ENCODE assay signal across 16 cellular contexts in genomic region chr1:78359666-78360065, GRCh38.
DNase-seq lines count a peak whose midpoint lies in the region; ATAC-seq and TF ChIP-seq lines count a peak whose summit lies in the region.
"Had no signal": no experiment of that assay in that cellular context is flagged by ENCODE, and none has a peak within 500 bp of the region (broad histone marks: within the 10 kb centered on the region; RNA-seq: fewer than 3 reads in every experiment).

No MANE protein-coding gene starts in this region.

- H3K27me3 ChIP-seq in KMS-11 (ENCODE audit: insufficient read depth, low read depth), result no peaks in the 10 kb centered on the region
- no peaks in the 10 kb centered on the region for H3K27me3 ChIP-seq in PC-9 (ENCODE audit: insufficient read depth, low read depth)
- H3K27me3 ChIP-seq: BLaER1 treated with 17β-estradiol and CSF1 and Interleukin-3, amounts not matched to agents 10 nM and 100 nM had no signal

- no peak overlapping the region for H3K4me3 ChIP-seq in KMS-11 (IDR thresholded peaks at IDR 0.05; ENCODE audit: insufficient read depth, low read depth, low read length)
- peak overlapping the region; percentile 10 for H3K4me3 ChIP-seq in PC-9
- no peak overlapping the region for H3K4me3 ChIP-seq in fibroblast of villous mesenchyme (ENCODE audit: low read depth, low read length)
- H3K4me3 ChIP-seq: BLaER1 treated with 17β-estradiol and CSF1 and Interleukin-3, amounts not matched to agents 10 nM and 100 nM had no signal

- intact Hi-C loops in PC-9 (cut with micrococcal nuclease; ENCODE audit: unreplicated experiment), result no loop called here

- no peaks in the 10 kb centered on the region for H3K36me3 Mint-ChIP-seq in activated CD8-positive, alpha-beta memory T cell treated with anti-CD3 and anti-CD28 coated beads, Interleukin-2, amount 10 ng/mL, durations not matched to agents 7 days and 5 days
- H3K36me3 Mint-ChIP-seq: CD8-positive, alpha-beta T cell had no signal

- H3K27ac Mint-ChIP-seq in activated CD8-positive, alpha-beta memory T cell treated with anti-CD3 and anti-CD28 coated beads, Interleukin-2, amount 10 ng/mL, durations not matched to agents 7 days and 5 days, result no peak overlapping the region
- H3K27ac Mint-ChIP-seq: B cell; CD8-positive, alpha-beta T cell; H9 had no signal

- no peaks in the 10 kb centered on the region for H3K9me3 Mint-ChIP-seq in activated CD8-positive, alpha-beta memory T cell treated with anti-CD3 and anti-CD28 coated beads, Interleukin-2, amount 10 ng/mL, durations not matched to agents 7 days and 5 days (ENCODE audit: low read depth)
- H3K9me3 Mint-ChIP-seq: CD8-positive, alpha-beta T cell; H9 had no signal

- H3K79me2 ChIP-seq in KMS-11 (ENCODE audit: insufficient read depth, low read depth) (no peaks in the 10 kb centered on the region), PC-9 (ENCODE audit: low read depth) (no peaks in the 10 kb centered on the region)

- H3K9me3 ChIP-seq in PC-9 (ENCODE audit: insufficient read depth, low read depth), result no peaks in the 10 kb centered on the region
- H3K9me3 ChIP-seq: BLaER1 treated with 17β-estradiol and CSF1 and Interleukin-3, amounts not matched to agents 10 nM and 100 nM had no signal

- H3K4me1 Mint-ChIP-seq in activated CD8-positive, alpha-beta memory T cell treated with anti-CD3 and anti-CD28 coated beads, Interleukin-2, amount 10 ng/mL, durations not matched to agents 7 days and 5 days, result no peaks in the 10 kb centered on the region
- H3K4me1 Mint-ChIP-seq: B cell, H9 had no signal

- peak overlapping the region; percentile 62 for H3K4me2 ChIP-seq in KMS-11
- peak overlapping the region; percentile 67 for H3K4me2 ChIP-seq in PC-9
- H3K4me2 ChIP-seq: BLaER1 treated with 17β-estradiol and CSF1 and Interleukin-3, amounts not matched to agents 10 nM and 100 nM had no signal

- TF ChIP-seq CTCF in 22Rv1 (IDR thresholded peaks at IDR 0.05) (no peak), KMS-11 (conservative IDR thresholded peaks at IDR 0.05; ENCODE audit: low read depth, low read length) (no peak), PC-9 (conservative IDR thresholded peaks at IDR 0.05) (no peak), fibroblast of villous mesenchyme (IDR thresholded peaks at IDR 0.05; ENCODE audit: insufficient read depth, low read depth, low read length) (no peak)

- DNase-seq in PC-9 (peak in 1 of 2 experiments; percentile 58), fibroblast of villous mesenchyme (ENCODE audit: low read depth) (peak; percentile 19), NCI-H446 (lab: John Stamatoyannopoulos, UW) (no peak)
- no peak for DNase-seq in activated CD8-positive, alpha-beta memory T cell treated with anti-CD3 and anti-CD28 coated beads, Interleukin-2, amount 10 ng/mL, durations not matched to agents 7 days and 5 days
- DNase-seq: CD8-positive, alpha-beta T cell; DMS 273 treated with DMSO at 0.1 percent for 48 hours; DMS53; DND-41; EL; H9 had no signal

- H3K36me3 ChIP-seq in KMS-11 (ENCODE audit: insufficient read depth), result no peaks in the 10 kb centered on the region
- H3K36me3 ChIP-seq in PC-9 (ENCODE audit: low read depth), result no peaks in the 10 kb centered on the region
- H3K36me3 ChIP-seq: BLaER1 treated with 17β-estradiol and CSF1 and Interleukin-3, amounts not matched to agents 10 nM and 100 nM had no signal

- H3K27me3 Mint-ChIP-seq in activated CD8-positive, alpha-beta memory T cell treated with anti-CD3 and anti-CD28 coated beads, Interleukin-2, amount 10 ng/mL, durations not matched to agents 7 days and 5 days, result no peaks in the 10 kb centered on the region

- no peaks in the 10 kb centered on the region for H3K9me2 ChIP-seq in PC-9 (ENCODE audit: insufficient read depth)

- no peak for ATAC-seq in activated CD8-positive, alpha-beta memory T cell treated with anti-CD3 and anti-CD28 coated beads, Interleukin-2, amount 10 ng/mL, durations not matched to agents 7 days and 5 days
- ATAC-seq in HG03439 (IDR thresholded peaks at IDR 0.05; ENCODE audit: unreplicated experiment), result no peak
- ATAC-seq: CD8-positive, alpha-beta T cell had no signal

- no TSS peak for BruUV-seq in PC-9 (replicated peaks; lab: Mats Ljungman, UMichigan)

- no peaks in the 10 kb centered on the region for H4K20me1 ChIP-seq in KMS-11 (ENCODE audit: insufficient read depth)
- no peaks in the 10 kb centered on the region for H4K20me1 ChIP-seq in PC-9 (ENCODE audit: insufficient read depth)
- H4K20me1 ChIP-seq: BLaER1 treated with 17β-estradiol and CSF1 and Interleukin-3, amounts not matched to agents 10 nM and 100 nM had no signal

- no peaks in the 10 kb centered on the region for H3F3A ChIP-seq in PC-9 (ENCODE audit: insufficient read depth, low read depth)

- H3K9ac ChIP-seq in KMS-11, result no peak overlapping the region
- H3K9ac ChIP-seq: BLaER1 treated with 17β-estradiol and CSF1 and Interleukin-3, amounts not matched to agents 10 nM and 100 nM had no signal

- H3K4me1 ChIP-seq in KMS-11 (ENCODE audit: low read depth, poor library complexity, severe bottlenecking), result peaks cover 22% of the 10 kb centered on the region
- H3K4me1 ChIP-seq in PC-9 (replicated peaks; ENCODE audit: insufficient read depth), result peaks cover 20% of the 10 kb centered on the region
- H3K4me1 ChIP-seq: BLaER1 treated with 17β-estradiol and CSF1 and Interleukin-3, amounts not matched to agents 10 nM and 100 nM had no signal

- POLR2A ChIA-PET in PC-9 (lab: Charles Lee; ENCODE audit: unreplicated experiment), result no interaction called here

- H3K27ac ChIP-seq in 22Rv1, result peak overlapping the region; percentile 12; the same call in 1 of the 2 replicates
- peak overlapping the region; percentile 62 for H3K27ac ChIP-seq in KMS-11
- peak overlapping the region; percentile 44 for H3K27ac ChIP-seq in PC-9
- H3K27ac ChIP-seq: BLaER1 treated with 17β-estradiol and CSF1 and Interleukin-3, amounts not matched to agents 10 nM and 100 nM; HL-60 had no signal

- no peak overlapping the region for H3K4me3 Mint-ChIP-seq in activated CD8-positive, alpha-beta memory T cell treated with anti-CD3 and anti-CD28 coated beads, Interleukin-2, amount 10 ng/mL, durations not matched to agents 7 days and 5 days
- H3K4me3 Mint-ChIP-seq: B cell; CD8-positive, alpha-beta T cell; H9 had no signal

- CTCF ChIA-PET in PC-9 (lab: Charles Lee), result no interaction called here
- CTCF ChIA-PET in activated CD8-positive, alpha-beta memory T cell treated with anti-CD3 and anti-CD28 coated beads, Interleukin-2, amount 10 ng/mL, durations not matched to agents 7 days and 5 days (lab: Charles Lee), result no interaction called here

- H2AFZ ChIP-seq in KMS-11 (ENCODE audit: low read depth) (peak overlapping the region; percentile 36; the same call in 1 of the 2 replicates), PC-9 (peak overlapping the region; percentile 69)

Comparison
In these comparisons a context has a peak if more than half of its experiments do, and no peak if none do; other contexts are left out.
1. H3K27ac ChIP-seq: peak in every context shown above with its lines; median percentile 62 in KMS-11; 44 in PC-9; 12 in 22Rv1.